ENCODE assay signal across 8 cellular contexts in the genomic region with DNA sequence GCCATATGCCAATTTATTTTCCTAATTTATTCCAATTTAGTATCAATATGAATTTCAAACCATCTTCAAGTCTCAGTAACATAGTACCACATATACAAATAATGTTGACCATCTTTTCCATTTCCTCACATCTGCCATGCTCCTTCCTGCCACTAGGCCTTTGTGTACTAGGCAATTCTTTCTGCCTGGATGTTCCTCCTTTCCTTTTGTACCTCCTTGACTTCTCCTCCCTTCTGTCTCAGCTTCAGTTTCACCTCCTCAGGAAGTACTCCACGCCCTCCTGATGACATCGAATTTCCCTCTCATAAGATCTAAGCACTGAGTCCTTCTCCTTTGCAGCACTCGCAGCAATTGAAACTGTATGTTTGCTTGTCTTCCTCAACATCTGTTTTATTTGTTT.
DNase-seq lines count a peak whose midpoint lies in the region; ATAC-seq and TF ChIP-seq lines count a peak whose summit lies in the region.

No MANE protein-coding gene starts in this region.

- DNase-seq in AG10803 (ENCODE audit: low read depth) = peak; percentile 45
- peak; percentile 65 for DNase-seq in medulla oblongata (ENCODE audit: extremely low spot score)
- no peak for DNase-seq in DMS79 (lab: John Stamatoyannopoulos, UW)
- DNase-seq in activated CD4-positive, CD25-positive, alpha-beta regulatory T cell treated with anti-CD3 and anti-CD28 coated beads, Interleukin-2, amount 50 U/mL, for 72 hours = no peak
- DNase-seq in NCI-H1436 (lab: John Stamatoyannopoulos, UW) = no peak

- peak overlapping the region; percentile 39 for H3K27ac ChIP-seq in angular gyrus (ENCODE audit: low read depth, low read length)

- ATAC-seq in HG03354 (IDR thresholded peaks at IDR 0.05; ENCODE audit: poor library complexity, severe bottlenecking, unreplicated experiment) (peak; percentile 32), HG03039 (IDR thresholded peaks at IDR 0.05; ENCODE audit: unreplicated experiment) (no peak)

- TF ChIP-seq CTCF in AG10803 (conservative IDR thresholded peaks at IDR 0.05; ENCODE audit: low read length) = peak; percentile 63

- H3K4me3 ChIP-seq in AG10803 (ENCODE audit: low read length) = no peak overlapping the region

Comparison
In these comparisons a context has a peak if more than half of its experiments do, and no peak if none do; other contexts are left out.
1. DNase-seq: peak in AG10803 (single experiment) and medulla oblongata (single experiment); none in DMS79 (single experiment), activated CD4-positive, CD25-positive, alpha-beta regulatory T cell treated with anti-CD3 and anti-CD28 coated beads, Interleukin-2, amount 50 U/mL, for 72 hours (single experiment) and NCI-H1436 (single experiment).